19 cellular contexts compared by ENCODE assay signal in the genomic region with DNA sequence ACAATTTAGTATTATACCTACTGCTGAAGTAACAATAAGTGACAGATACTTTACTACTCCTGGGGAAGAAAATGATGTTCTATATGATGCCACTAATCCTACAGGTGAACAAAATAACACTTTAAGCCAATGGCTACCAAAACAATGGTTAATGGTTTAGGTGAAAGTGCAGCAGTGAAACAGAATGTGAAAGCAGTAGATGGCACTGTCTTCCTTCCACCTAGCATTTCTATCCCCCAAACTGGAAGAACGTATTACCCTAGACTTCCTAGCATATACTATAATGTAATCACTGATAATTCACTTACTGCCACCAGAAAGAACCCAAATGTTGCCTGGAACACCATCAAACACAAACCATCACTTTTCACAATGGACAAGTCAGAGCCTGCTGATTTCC. TPM values are rescaled to one million over a fixed set of nuclear protein-coding genes. Genes with fewer than 3 reads are reported as not detected.
DNase-seq lines count a peak whose midpoint lies in the region; ATAC-seq, FAIRE-seq and TF ChIP-seq lines count a peak whose summit lies in the region.
"Had no signal": no experiment of that assay in that cellular context is flagged by ENCODE, and none has a peak within 500 bp of the region (broad histone marks: within the 10 kb centered on the region; RNA-seq: fewer than 3 reads in every experiment).

No MANE protein-coding gene starts in this region.

- H3K4me1 ChIP-seq in H1 (replicated peaks in 1 of 4; ENCODE audit: control insufficient read depth in 3 of 4, insufficient read depth in 4 of 4, low read length in 3 of 4) (peaks cover 0 to 2% (median 0%) of the 10 kb centered on the region in 4 experiments; a peak in 1 of 7 replicates), Caco-2 (no peaks in the 10 kb centered on the region)
- H3K4me1 ChIP-seq: esophagus squamous epithelium, sigmoid colon, SJSA1, thyroid gland had no signal

- TF ChIP-seq EP300 in H1 (IDR thresholded peaks at IDR 0.05; ENCODE audit: borderline replicate concordance in 1 of 2, low read depth in 2 of 2, low read length in 2 of 2), result no peak

- no peaks in the 10 kb centered on the region for H3K9me3 Mint-ChIP-seq in Caco-2 (ENCODE audit: unreplicated experiment)
- H3K9me3 Mint-ChIP-seq: activated T-helper 17 cell treated with anti-CD3 and anti-CD28 coated beads, Interleukin-2, amount 50 U/mL, for 72 hours; CD14-positive monocyte had no signal

- no peak overlapping the region for H2AK5ac ChIP-seq in H1 (ENCODE audit: low read depth, low read length)

- CTCF ChIA-PET in H1 (lab: Charles Lee; ENCODE audit: partially characterized antibody) (interaction anchor here (0.9 to 4.7 kb wide), 5 partner anchors 27 to 192 kb away, joined by 3 to 21 read pairs (median 4); no protein-coding TSS in a partner anchor), Caco-2 (lab: Charles Lee) (no interaction called here)

- DNase-seq in GM18507 (ENCODE audit: extremely low spot score, insufficient read length, low read depth) (no peak), GM20000 (ENCODE audit: low spot score) (no peak), H1 (ENCODE audit: low read depth in 1 of 2, low spot score in 2 of 2) (no peak), DMS 273 treated with DMSO at 0.1 percent for 48 hours (lab: John Stamatoyannopoulos, UW) (no peak), Caco-2 (no peak), LoVo (ENCODE audit: low spot score) (no peak)
- DNase-seq: activated CD4-positive, alpha-beta T cell treated with anti-CD3 and anti-CD28 coated beads for 1 hour; esophagus squamous epithelium; immature natural killer cell; sigmoid colon; thyroid gland had no signal

- TF ChIP-seq RAD21 in H1 (IDR thresholded peaks at IDR 0.05 in 1 of 2, conservative IDR thresholded peaks at IDR 0.05 in 1 of 2; ENCODE audit: low read depth in 2 of 2, low read length in 2 of 2), result peak; percentile 62

- TF ChIP-seq POLR2A in H1 (IDR thresholded peaks at IDR 0.05; ENCODE audit: control extremely low read depth in 1 of 2, low read depth in 2 of 2, low read length in 2 of 2), result no peak

- no peak overlapping the region for H3K18ac ChIP-seq in H1 (ENCODE audit: extremely low read depth, low read length)

- intact Hi-C loops in Caco-2 (cut with micrococcal nuclease; ENCODE audit: unreplicated experiment), result loop anchor here (1.0 to 2.0 kb wide), 2 partner anchors 189 to 243 kb away; no protein-coding TSS in a partner anchor

- H3K4me3 Mint-ChIP-seq in Caco-2 (ENCODE audit: unreplicated experiment), result no peak overlapping the region
- H3K4me3 Mint-ChIP-seq: activated T-helper 17 cell treated with anti-CD3 and anti-CD28 coated beads, Interleukin-2, amount 50 U/mL, for 72 hours; CD14-positive monocyte; immature natural killer cell had no signal

- H3K4me2 ChIP-seq in H1 (ENCODE audit: insufficient read depth in 1 of 2, low read depth in 2 of 2, low read length in 2 of 2), result no peak overlapping the region
- H3K4me2 ChIP-seq: KMS-11 had no signal

- H3K14ac ChIP-seq in H1 (ENCODE audit: insufficient read length), result no peak overlapping the region

- H2BK12ac ChIP-seq in H1 (ENCODE audit: low read depth, low read length), result no peak overlapping the region

- POLR2A ChIA-PET in H1 (lab: Charles Lee; ENCODE audit: partially characterized antibody) (no interaction called here), Caco-2 (lab: Charles Lee) (no interaction called here)

- no peak overlapping the region for H2AFZ ChIP-seq in H1 (ENCODE audit: low read length)

- no peak overlapping the region for H3K23ac ChIP-seq in H1 (ENCODE audit: insufficient read length)

- H3K4ac ChIP-seq in H1 (replicated peaks; ENCODE audit: insufficient read length, low read depth, low read length), result no peak overlapping the region

- ATAC-seq in HG03175 (IDR thresholded peaks at IDR 0.05; ENCODE audit: unreplicated experiment) (peak; percentile 77), HG03135 (IDR thresholded peaks at IDR 0.05; ENCODE audit: unreplicated experiment) (no peak)
- ATAC-seq: activated T-helper 17 cell treated with anti-CD3 and anti-CD28 coated beads, Interleukin-2, amount 50 U/mL, for 72 hours had no signal

- H4K91ac ChIP-seq in H1 (replicated peaks; ENCODE audit: insufficient read length, low read length), result no peak overlapping the region

- H3K27me3 ChIP-seq in H1 (replicated peaks in 1 of 4; ENCODE audit: control insufficient read depth in 3 of 4, extremely low read depth in 1 of 4, insufficient read depth in 3 of 4, low read length in 3 of 4) (no peaks in the 10 kb centered on the region), Caco-2 (replicated peaks; ENCODE audit: control insufficient read depth, insufficient read depth, low read length) (no peaks in the 10 kb centered on the region)
- H3K27me3 ChIP-seq: esophagus squamous epithelium, sigmoid colon, SJSA1, thyroid gland had no signal

- H4K20me1 ChIP-seq in H1 (replicated peaks in 1 of 2; ENCODE audit: control insufficient read depth in 1 of 2, insufficient read depth in 2 of 2, low read length in 2 of 2), result no peaks in the 10 kb centered on the region

- H3K27me3 Mint-ChIP-seq in Caco-2 (ENCODE audit: insufficient read depth, unreplicated experiment), result peaks cover 3% of the 10 kb centered on the region
- H3K27me3 Mint-ChIP-seq: activated T-helper 17 cell treated with anti-CD3 and anti-CD28 coated beads, Interleukin-2, amount 50 U/mL, for 72 hours had no signal

- H3K36me3 Mint-ChIP-seq in Caco-2 (ENCODE audit: insufficient read depth, unreplicated experiment), result no peaks in the 10 kb centered on the region
- H3K36me3 Mint-ChIP-seq: CD14-positive monocyte, immature natural killer cell had no signal

- H3K4me3 ChIP-seq in H1 (ENCODE audit: extremely low read depth in 1 of 4, insufficient read depth in 2 of 4, low read depth in 3 of 4, low read length in 4 of 4) (no peak overlapping the region), Caco-2 (ENCODE audit: low read depth, low read length) (no peak overlapping the region)
- H3K4me3 ChIP-seq: esophagus squamous epithelium, sigmoid colon, SJSA1, thyroid gland had no signal

- H2BK120ac ChIP-seq in H1 (replicated peaks; ENCODE audit: low read depth, low read length), result no peak overlapping the region

- no peak overlapping the region for H3K56ac ChIP-seq in H1 (replicated peaks; ENCODE audit: insufficient read length, low read depth, low read length)

- H4K8ac ChIP-seq in H1 (ENCODE audit: extremely low read depth, insufficient read depth, low read length), result no peak overlapping the region

- no peaks in the 10 kb centered on the region for H3K79me2 ChIP-seq in H1 (ENCODE audit: control insufficient read depth in 1 of 2, insufficient read depth in 2 of 2, low read length in 2 of 2)

- H3K79me1 ChIP-seq in H1 (ENCODE audit: low read depth, low read length), result no peaks in the 10 kb centered on the region

- TF ChIP-seq CTCF in GM20000 (IDR thresholded peaks at IDR 0.05; ENCODE audit: extremely low read depth, missing control alignments), result peak; percentile 20
- TF ChIP-seq CTCF in H1 (IDR thresholded peaks at IDR 0.05; ENCODE audit: control extremely low read depth in 1 of 3, insufficient read depth in 1 of 3, low read depth in 1 of 3, low read length in 3 of 3), result peak in 2 of 3 experiments; percentile 32 to 35; a peak in 2 of 4 replicates
- TF ChIP-seq CTCF in Caco-2 (IDR thresholded peaks at IDR 0.05; ENCODE audit: insufficient read depth in 1 of 2, low read depth in 1 of 2, low read length in 1 of 2, severe bottlenecking in 1 of 2, unreplicated experiment in 1 of 2), result no peak

- no peak overlapping the region for H2BK15ac ChIP-seq in H1 (ENCODE audit: low read length)

- no peak overlapping the region for H4K5ac ChIP-seq in H1 (ENCODE audit: insufficient read length, low read depth, low read length)

- WGBS in H1 (ENCODE audit: extremely low coverage in 1 of 2, insufficient coverage in 1 of 2, insufficient read length in 1 of 2, insufficient replicate concordance in 2 of 2, low coverage in 1 of 2, low lambda C conversion rate in 2 of 2, missing lambda C conversion rate in 1 of 2), 2 experiments, result 30% methylated on average over 1 of the region's 1 CpG; no CpG with 5 or more reads in 1 of the 2 experiments

- no peak overlapping the region for H3K9ac ChIP-seq in H1 (replicated peaks in 1 of 4; ENCODE audit: extremely low read depth in 1 of 4, low read depth in 3 of 4, low read length in 3 of 4)
- H3K9ac ChIP-seq: KMS-11 had no signal

- FAIRE-seq in GM18507 (lab: Jason Lieb, UNC) (peak; percentile 18), H1 (lab: Jason Lieb, UNC) (no peak)

- no peaks in the 10 kb centered on the region for H3K4me1 Mint-ChIP-seq in Caco-2 (ENCODE audit: low read depth, unreplicated experiment)
- H3K4me1 Mint-ChIP-seq: activated T-helper 17 cell treated with anti-CD3 and anti-CD28 coated beads, Interleukin-2, amount 50 U/mL, for 72 hours; CD14-positive monocyte; immature natural killer cell had no signal

- no peak overlapping the region for H3K27ac Mint-ChIP-seq in Caco-2 (ENCODE audit: unreplicated experiment)
- H3K27ac Mint-ChIP-seq: activated T-helper 17 cell treated with anti-CD3 and anti-CD28 coated beads, Interleukin-2, amount 50 U/mL, for 72 hours; CD14-positive monocyte; immature natural killer cell had no signal

- H3K23me2 ChIP-seq in H1 (ENCODE audit: low read depth, low read length), result no peaks in the 10 kb centered on the region

- no peaks in the 10 kb centered on the region for H3K36me3 ChIP-seq in H1 (ENCODE audit: control insufficient read depth in 2 of 4, insufficient read depth in 4 of 4, low read length in 3 of 4)
- H3K36me3 ChIP-seq in Caco-2 (ENCODE audit: control insufficient read depth, insufficient read depth, low read length), result no peaks in the 10 kb centered on the region
- H3K36me3 ChIP-seq: esophagus squamous epithelium, sigmoid colon, SJSA1, thyroid gland had no signal

- no TSS peak for BruUV-seq in Caco-2 (replicated peaks; lab: Mats Ljungman, UMichigan)

- no peak overlapping the region for H3K27ac ChIP-seq in H1 (ENCODE audit: low read depth, low read length)
- H3K27ac ChIP-seq: esophagus squamous epithelium, KMS-11, sigmoid colon, SJSA1, thyroid gland had no signal

- H2BK5ac ChIP-seq in H1 (ENCODE audit: low read depth, low read length), result no peak overlapping the region

- H3K9me3 ChIP-seq in H1 (ENCODE audit: insufficient read depth in 2 of 2, low read depth in 1 of 2, low read length in 1 of 2) (no peaks in the 10 kb centered on the region), Caco-2 (0 out of 2 replicates have a peak, but pooled peaks cover 3% of the 10 kb centered on the region)
- H3K9me3 ChIP-seq: esophagus squamous epithelium, sigmoid colon, SJSA1, thyroid gland had no signal

- H2BK20ac ChIP-seq in H1 (ENCODE audit: low read length), result no peak overlapping the region

RNA-seq across cellular contexts. Expression of gene CABS1, which starts 18.9 kb away (rescaled TPM):
- not detected in 2 replicates for total RNA-seq in H1 (2021; fragmentation: NEBNext Ultra II Directional; extraction: Animal tissue kit (Norgen Biotek cat#: 25700))
- polyA plus RNA-seq in H1 (2011; rRNA removed), result 0.03 TPM in 1 of 2 replicates, not detected in the other
- polyA plus RNA-seq in H1 (2011; cell fraction: cytosol; rRNA removed), result not detected
- polyA plus RNA-seq in H1 (2011; cell fraction: nucleus; rRNA removed), result not detected
- polyA plus RNA-seq in H1 (2012, experiment 1 of 2), result 0.23 TPM in 1 of 4 replicates, not detected in the others
- polyA plus RNA-seq in H1 (2012, experiment 2 of 2), result not detected
- not detected for polyA plus RNA-seq in H1 (2013, experiment 1 of 2)
- not detected for polyA plus RNA-seq in H1 (2013, experiment 2 of 2)
- polyA minus RNA-seq in H1 (2011; rRNA and poly(A)+ RNA removed), result not detected in 2 replicates
- polyA minus RNA-seq in H1 (2011; cell fraction: cytosol; rRNA and poly(A)+ RNA removed), result not detected
- polyA minus RNA-seq in H1 (2011; cell fraction: nucleus; rRNA and poly(A)+ RNA removed), result not detected
- not detected in 2 replicates for total RNA-seq in Caco-2 (2022)
- total RNA-seq: activated T-helper 17 cell treated with anti-CD3 and anti-CD28 coated beads, Interleukin-2, amount 50 U/mL, for 72 hours; cardiac septum; esophagus squamous epithelium; NCI-H460; sigmoid colon; SJSA1; thyroid gland had no signal
- polyA plus RNA-seq: CD14-positive monocyte, immature natural killer cell, sigmoid colon had no signal

RNA-seq across cellular contexts. Expression of gene SMR3A, which starts 44.6 kb away (rescaled TPM):
- not detected in 2 replicates for total RNA-seq in H1 (2021; fragmentation: NEBNext Ultra II Directional; extraction: Animal tissue kit (Norgen Biotek cat#: 25700))
- not detected in 2 replicates for polyA plus RNA-seq in H1 (2011; rRNA removed)
- polyA plus RNA-seq in H1 (2011; cell fraction: cytosol; rRNA removed), result not detected
- not detected for polyA plus RNA-seq in H1 (2011; cell fraction: nucleus; rRNA removed)
- polyA plus RNA-seq in H1 (2012, experiment 1 of 2), result not detected in 4 replicates
- not detected for polyA plus RNA-seq in H1 (2012, experiment 2 of 2)
- polyA plus RNA-seq in H1 (2013, experiment 1 of 2), result not detected
- not detected for polyA plus RNA-seq in H1 (2013, experiment 2 of 2)
- polyA minus RNA-seq in H1 (2011; rRNA and poly(A)+ RNA removed), result not detected in 2 replicates
- polyA minus RNA-seq in H1 (2011; cell fraction: cytosol; rRNA and poly(A)+ RNA removed), result not detected
- polyA minus RNA-seq in H1 (2011; cell fraction: nucleus; rRNA and poly(A)+ RNA removed), result not detected
- not detected in 2 replicates for total RNA-seq in Caco-2 (2022)
- total RNA-seq: activated T-helper 17 cell treated with anti-CD3 and anti-CD28 coated beads, Interleukin-2, amount 50 U/mL, for 72 hours; cardiac septum; esophagus squamous epithelium; NCI-H460; sigmoid colon; SJSA1; thyroid gland had no signal
- polyA plus RNA-seq: CD14-positive monocyte, immature natural killer cell, sigmoid colon had no signal

Comparison
In these comparisons a context has a peak if more than half of its experiments do, and no peak if none do; other contexts are left out.
1. CTCF ChIP-seq: peak in GM20000 (single experiment) and H1 (2 of 3); none in Caco-2 (0 of 2).